8 cellular contexts compared by ENCODE assay signal in genomic region chr16:48622456-48623303, GRCh38. TPM values are rescaled to one million over a fixed set of nuclear protein-coding genes. Genes with fewer than 3 reads are reported as not detected.
DNase-seq lines count a peak whose midpoint lies in the region; ATAC-seq and TF ChIP-seq lines count a peak whose summit lies in the region.

No MANE protein-coding gene starts in this region.

- H3K4me1 ChIP-seq in left ventricle myocardium inferior (peaks cover 63% of the 10 kb centered on the region), liver (ENCODE audit: control insufficient read depth in 4 of 4, insufficient read depth in 4 of 4, low read length in 3 of 4) (peaks cover 2 to 11% (median 7%) of the 10 kb centered on the region in 4 donors)

- H3K4me3 ChIP-seq in left ventricle myocardium inferior, result peak overlapping the region; percentile 70
- H3K4me3 ChIP-seq in liver (ENCODE audit: low read depth in 1 of 3, low read length in 3 of 3), result peak overlapping the region in 2 of 3 donors; percentile 26 to 46

- no peak for TF ChIP-seq RAD21 in liver (IDR thresholded peaks at IDR 0.05)

- no peak for DNase-seq in left ventricle myocardium inferior
- DNase-seq in Right ventricle myocardium superior, result no peak
- peak; percentile 36 for DNase-seq in ureter (ENCODE audit: low spot score)
- DNase-seq in NCI-H2081 treated with DMSO at 0.1 percent for 48 hours (lab: John Stamatoyannopoulos, UW), result no peak
- no peak for DNase-seq in GDM1 (lab: John Stamatoyannopoulos, UW)
- DNase-seq in NCI-H1930 (lab: John Stamatoyannopoulos, UW), result no peak

- H3K27ac ChIP-seq in left ventricle myocardium inferior (replicated peaks) (peak overlapping the region; percentile 85), liver (ENCODE audit: low read depth in 1 of 2, low read length in 2 of 2) (peak overlapping the region; percentile 73 to 89)

- no peaks in the 10 kb centered on the region for H3K36me3 Mint-ChIP-seq in activated naive CD8-positive, alpha-beta T cell

- H3K4me1 Mint-ChIP-seq in activated naive CD8-positive, alpha-beta T cell (ENCODE audit: low read depth), result peaks cover 38% of the 10 kb centered on the region

- H3K4me3 Mint-ChIP-seq in activated naive CD8-positive, alpha-beta T cell, result peak overlapping the region; percentile 85

- H3K9me3 Mint-ChIP-seq in activated naive CD8-positive, alpha-beta T cell (ENCODE audit: low read depth), result no peaks in the 10 kb centered on the region

- H3K27me3 Mint-ChIP-seq in activated naive CD8-positive, alpha-beta T cell, result no peaks in the 10 kb centered on the region

- no peak for TF ChIP-seq CTCF in left ventricle myocardium inferior (IDR thresholded peaks at IDR 0.05; ENCODE audit: borderline replicate concordance)
- TF ChIP-seq CTCF in liver (IDR thresholded peaks at IDR 0.05; ENCODE audit: low read depth, low read length, missing input control), result no peak

- peak overlapping the region; percentile 91 for H3K27ac Mint-ChIP-seq in activated naive CD8-positive, alpha-beta T cell

- no peaks in the 10 kb centered on the region for H3K36me3 ChIP-seq in left ventricle myocardium inferior
- no peaks in the 10 kb centered on the region for H3K36me3 ChIP-seq in liver (ENCODE audit: control insufficient read depth in 4 of 4, insufficient read depth in 3 of 4, low read depth in 1 of 4, low read length in 3 of 4)

- H3K27me3 ChIP-seq in left ventricle myocardium inferior (ENCODE audit: low read depth) (no peaks in the 10 kb centered on the region), liver (ENCODE audit: control insufficient read depth in 4 of 4, insufficient read depth in 4 of 4, low read length in 3 of 4) (no peaks in the 10 kb centered on the region)

- H3K9me3 ChIP-seq in left ventricle myocardium inferior (replicated peaks) (no peaks in the 10 kb centered on the region), liver (ENCODE audit: control insufficient read depth in 4 of 4, low read length in 3 of 4) (no peaks in the 10 kb centered on the region)

- no peak overlapping the region for H3K9ac ChIP-seq in liver (ENCODE audit: low read depth in 1 of 2, low read length in 2 of 2)

- intact Hi-C loops in left ventricle myocardium inferior (cut with micrococcal nuclease), result loop anchor here (5.0 to 10.0 kb wide), 2 partner anchors 65 to 268 kb away; no protein-coding TSS in a partner anchor
- intact Hi-C loops in Right ventricle myocardium superior (cut with DNase I), result loop anchor here (5.0 kb wide), 2 partner anchors 80 to 270 kb away; no protein-coding TSS in a partner anchor

- whole genome bisulfite sequencing in liver, result 39% methylated on average over 25 of the region's 25 CpGs

- no peak for ATAC-seq in Right ventricle myocardium superior (ENCODE audit: poor library complexity)

TF ChIP-seq in liver, 16 proteins besides CTCF, POLR2A, EP300 and RAD21:
- no peak for TF ChIP-seq RXRA (IDR thresholded peaks at IDR 0.05)
- TF ChIP-seq YY1 (IDR thresholded peaks at IDR 0.05), result no peak
- TF ChIP-seq FOXA1 (IDR thresholded peaks at IDR 0.05), result no peak
- TF ChIP-seq NR2F2 (IDR thresholded peaks at IDR 0.05), result no peak
- TF ChIP-seq REST (IDR thresholded peaks at IDR 0.05), result no peak
- no peak for TF ChIP-seq ATF3 (IDR thresholded peaks at IDR 0.05)
- no peak for TF ChIP-seq TAF1 (conservative IDR thresholded peaks at IDR 0.05)
- no peak for TF ChIP-seq EGR1 (IDR thresholded peaks at IDR 0.05; ENCODE audit: low read depth in 2 of 2)
- no peak for TF ChIP-seq HNF4A (conservative IDR thresholded peaks at IDR 0.05)
- TF ChIP-seq GABPA (IDR thresholded peaks at IDR 0.05 in 1 of 2, conservative IDR thresholded peaks at IDR 0.05 in 1 of 2), result no peak
- TF ChIP-seq FOXA2 (IDR thresholded peaks at IDR 0.05), result no peak
- TF ChIP-seq SP1 (IDR thresholded peaks at IDR 0.05), result no peak
- no peak for TF ChIP-seq JUND (IDR thresholded peaks at IDR 0.05)
- no peak for TF ChIP-seq MAX (IDR thresholded peaks at IDR 0.05)
- TF ChIP-seq ZBTB33 (IDR thresholded peaks at IDR 0.05), result no peak
- no peak for TF ChIP-seq HNF4G (IDR thresholded peaks at IDR 0.05)

RNA-seq across cellular contexts. Expression of gene N4BP1, which starts 12.7 kb away (rescaled TPM):
- total RNA-seq in left ventricle myocardium inferior (18.3 TPM), Right ventricle myocardium superior (21.3 TPM), liver (10 to 100 TPM; 10.8 to 14.5 TPM), ureter (49.7 TPM)
- polyA plus RNA-seq in liver, result 1 to 10 TPM; 4.4 to 5.7 TPM
